In the genomic region with DNA sequence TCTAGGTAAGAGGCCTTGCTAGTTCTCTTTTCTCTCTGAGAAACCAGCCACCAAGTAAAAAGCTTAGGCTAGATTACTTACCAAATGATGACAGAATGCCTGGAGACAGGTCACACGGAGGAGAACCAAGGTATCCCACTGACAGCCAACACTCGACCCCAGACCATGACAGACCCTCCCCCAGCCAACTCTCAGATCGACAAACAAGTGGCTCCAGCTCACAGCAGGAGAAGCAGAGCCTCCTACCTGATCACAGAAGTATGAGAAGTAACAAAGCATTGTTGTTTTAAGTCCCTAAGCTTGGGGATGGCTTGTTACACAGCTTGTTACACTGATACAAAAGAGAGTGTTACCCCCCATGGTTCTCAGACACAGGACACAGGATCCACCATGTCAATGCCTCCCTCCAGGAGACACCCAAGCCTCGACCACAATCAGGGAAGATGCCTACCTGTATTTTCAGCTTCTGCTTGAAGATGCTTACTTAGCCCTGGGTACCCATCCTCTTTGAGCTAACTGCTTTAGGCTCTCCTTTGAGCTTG, we compare ENCODE assay signal across 1 cellular context.
TF ChIP-seq lines count a peak whose summit lies in the region.

No MANE protein-coding gene starts in this region.

TF ChIP-seq in HEK293, 187 proteins besides CTCF, POLR2A, EP300 and RAD21 (continued from another document):
- TF ChIP-seq, protein P1, sequence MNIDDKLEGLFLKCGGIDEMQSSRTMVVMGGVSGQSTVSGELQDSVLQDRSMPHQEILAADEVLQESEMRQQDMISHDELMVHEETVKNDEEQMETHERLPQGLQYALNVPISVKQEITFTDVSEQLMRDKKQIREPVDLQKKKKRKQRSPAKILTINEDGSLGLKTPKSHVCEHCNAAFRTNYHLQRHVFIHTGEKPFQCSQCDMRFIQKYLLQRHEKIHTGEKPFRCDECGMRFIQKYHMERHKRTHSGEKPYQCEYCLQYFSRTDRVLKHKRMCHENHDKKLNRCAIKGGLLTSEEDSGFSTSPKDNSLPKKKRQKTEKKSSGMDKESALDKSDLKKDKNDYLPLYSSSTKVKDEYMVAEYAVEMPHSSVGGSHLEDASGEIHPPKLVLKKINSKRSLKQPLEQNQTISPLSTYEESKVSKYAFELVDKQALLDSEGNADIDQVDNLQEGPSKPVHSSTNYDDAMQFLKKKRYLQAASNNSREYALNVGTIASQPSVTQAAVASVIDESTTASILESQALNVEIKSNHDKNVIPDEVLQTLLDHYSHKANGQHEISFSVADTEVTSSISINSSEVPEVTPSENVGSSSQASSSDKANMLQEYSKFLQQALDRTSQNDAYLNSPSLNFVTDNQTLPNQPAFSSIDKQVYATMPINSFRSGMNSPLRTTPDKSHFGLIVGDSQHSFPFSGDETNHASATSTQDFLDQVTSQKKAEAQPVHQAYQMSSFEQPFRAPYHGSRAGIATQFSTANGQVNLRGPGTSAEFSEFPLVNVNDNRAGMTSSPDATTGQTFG (tag by site-specific recombination; IDR thresholded peaks at IDR 0.05; ENCODE audit: borderline replicate concordance), result no peak
- TF ChIP-seq ZNF175 (tag by site-specific recombination; IDR thresholded peaks at IDR 0.05), result no peak
TF ChIP-seq in HEK293: peak in this region for 1.
